9 cellular contexts compared by ENCODE assay signal in genomic region chr2:173589604-173590277, GRCh38.
A peak's percentile ranks its signal among the peaks of the same experiment; 100 is the strongest.
DNase-seq lines count a peak whose midpoint lies in the region; ATAC-seq, FAIRE-seq and TF ChIP-seq lines count a peak whose summit lies in the region.
"Had no signal": no experiment of that assay in that cellular context is flagged by ENCODE, and none has a peak within 500 bp of the region (broad histone marks: within the 10 kb centered on the region; RNA-seq: fewer than 3 reads in every experiment).

No MANE protein-coding gene starts in this region.

- peak; percentile 45 for ATAC-seq in Right ventricle myocardium inferior
- peak in 7 of 8 donors; percentile 16 to 60 (median 45) for ATAC-seq in heart right ventricle
- ATAC-seq in GM19397 (IDR thresholded peaks at IDR 0.05; ENCODE audit: unreplicated experiment) = no peak
- no peak for ATAC-seq in GM18867 (IDR thresholded peaks at IDR 0.05; ENCODE audit: unreplicated experiment)

- H3K27me3 ChIP-seq in right atrium auricular region (no peaks in the 10 kb centered on the region), heart right ventricle (no peaks in the 10 kb centered on the region)

- DNase-seq in Right ventricle myocardium inferior (ENCODE audit: missing footprints) (no peak), right atrium auricular region (ENCODE audit: low spot score) (no peak), SHP77 treated with DMSO at 0.1 percent for 48 hours (lab: John Stamatoyannopoulos, UW) (peak; percentile 65), heart right ventricle (no peak), GM12891 (ENCODE audit: insufficient read length, low spot score) (no peak)
- DNase-seq in stimulated activated naive CD4-positive, alpha-beta T cell treated with Interleukin-2 at 50 U/mL for 16 hours (lab: John Stamatoyannopoulos, UW) = no peak
- DNase-seq: SW 1271 had no signal

- TF ChIP-seq CTCF in right atrium auricular region (IDR thresholded peaks at IDR 0.05) = no peak
- TF ChIP-seq CTCF in heart right ventricle (IDR thresholded peaks at IDR 0.05) = no peak

- no peak for FAIRE-seq in GM12891 (lab: Jason Lieb, UNC)

- H3K4me3 ChIP-seq in right atrium auricular region (no peak overlapping the region), heart right ventricle (no peak overlapping the region)

- H3K36me3 ChIP-seq in right atrium auricular region (no peaks in the 10 kb centered on the region), heart right ventricle (no peaks in the 10 kb centered on the region)

- H3K9me3 ChIP-seq in right atrium auricular region = peaks cover 0 to 7% of the 10 kb centered on the region in 2 donors
- peaks cover 0 to 16% (median 7%) of the 10 kb centered on the region in 11 donors for H3K9me3 ChIP-seq in heart right ventricle

- TF ChIP-seq POLR2A in GM12891 (IDR thresholded peaks at IDR 0.05; ENCODE audit: low read depth, low read length) = no peak

- H3K4me1 ChIP-seq in right atrium auricular region (peaks cover 0 to 7% of the 10 kb centered on the region in 2 donors), heart right ventricle (peaks cover 0 to 11% (median 4%) of the 10 kb centered on the region in 9 donors)

- intact Hi-C loops in Right ventricle myocardium inferior (cut with DNase I) = no loop called here
- intact Hi-C loops in heart right ventricle (cut with DNase I) = no loop called here

- WGBS in heart right ventricle, 2 donors = 68 to 79% methylated on average over 3 of the region's 3 CpGs

- H3K27ac ChIP-seq in right atrium auricular region = no peak overlapping the region
- peak overlapping the region in 5 of 10 donors; percentile 26 to 59 (median 58) for H3K27ac ChIP-seq in heart right ventricle

TF ChIP-seq in GM12891, 5 proteins besides CTCF, POLR2A, EP300 and RAD21:
- TF ChIP-seq SPI1 (IDR thresholded peaks at IDR 0.05; ENCODE audit: low read depth, low read length) = no peak
- TF ChIP-seq PAX5 (IDR thresholded peaks at IDR 0.05; ENCODE audit: insufficient read depth, low read length, severe bottlenecking) = no peak
- no peak for TF ChIP-seq POLR2AphosphoS5 (IDR thresholded peaks at IDR 0.05; ENCODE audit: low read depth, low read length)
- no peak for TF ChIP-seq TAF1 (IDR thresholded peaks at IDR 0.05; ENCODE audit: low read depth, low read length)
- TF ChIP-seq POU2F2 (IDR thresholded peaks at IDR 0.05; ENCODE audit: low read depth, low read length) = no peak

Comparison
In these comparisons a context has a peak if more than half of its experiments do, and no peak if none do; other contexts are left out.
1. ATAC-seq: peak in Right ventricle myocardium inferior (single experiment) and heart right ventricle (7 of 8); none in GM19397 (single experiment) and GM18867 (single experiment).